Comparison of ENCODE assay signal across 19 cellular contexts in genomic region chr22:42691440-42691839, GRCh38. TPM values are rescaled to one million over a fixed set of nuclear protein-coding genes. Genes with fewer than 3 reads are reported as not detected.
DNase-seq lines count a peak whose midpoint lies in the region; TF ChIP-seq lines count a peak whose summit lies in the region.
"Had no signal": no experiment of that assay in that cellular context is flagged by ENCODE, and none has a peak within 500 bp of the region (broad histone marks: within the 10 kb centered on the region; RNA-seq: fewer than 3 reads in every experiment).

No MANE protein-coding gene starts in this region.

- no peak overlapping the region for H3K27ac Mint-ChIP-seq in MCF 10A (ENCODE audit: low read depth, unreplicated experiment)
- H3K27ac Mint-ChIP-seq in activated CD4-positive, alpha-beta memory T cell treated with anti-CD3 and anti-CD28 coated beads, Interleukin-2, amount 10 ng/mL, durations not matched to agents 7 days and 5 days = no peak overlapping the region
- H3K27ac Mint-ChIP-seq: activated naive CD4-positive, alpha-beta T cell treated with anti-CD3 and anti-CD28 coated beads for 36 hours; activated T-cell treated with anti-CD3 and anti-CD28 coated beads, Interleukin-2, amount 50 U/mL, for 24 hours had no signal

- H3K4me3 ChIP-seq in NT2/D1 (ENCODE audit: insufficient read length, low read depth) = no peak overlapping the region
- H3K4me3 ChIP-seq in fibroblast of mammary gland (ENCODE audit: control insufficient read depth, low read depth, low read length) = no peak overlapping the region
- no peak overlapping the region for H3K4me3 ChIP-seq in prostate gland
- no peak overlapping the region for H3K4me3 ChIP-seq in tibial artery
- H3K4me3 ChIP-seq: lower lobe of right lung had no signal

- DNase-seq in NT2/D1 (ENCODE audit: low read depth, low spot score) (no peak), fibroblast of mammary gland (ENCODE audit: low read depth) (peak; percentile 12), prostate gland (ENCODE audit: low spot score) (no peak), tibial artery (peak in 1 of 2 donors; percentile 64), MCF 10A (ENCODE audit: unreplicated experiment) (no peak), NCI-H2029 (lab: John Stamatoyannopoulos, UW) (no peak), NCI-H345 treated with DMSO at 0.1 percent for 48 hours (lab: John Stamatoyannopoulos, UW; ENCODE audit: unreplicated experiment) (no peak)
- no peak for DNase-seq in activated CD4-positive, alpha-beta memory T cell treated with anti-CD3 and anti-CD28 coated beads, Interleukin-2, amount 10 ng/mL, durations not matched to agents 7 days and 5 days
- DNase-seq: activated CD8-positive, alpha-beta memory T cell treated with anti-CD3 and anti-CD28 coated beads for 24 hours; activated naive CD4-positive, alpha-beta T cell treated with anti-CD3 and anti-CD28 coated beads for 36 hours; activated T-cell treated with anti-CD3 and anti-CD28 coated beads, Interleukin-2, amount 50 U/mL, for 24 hours; AML-193; dermis blood vessel endothelial cell; lower lobe of right lung; MM.1S; NCI-H1436; NCI-H526 treated with DMSO at 0.1 percent for 48 hours; SHP77 had no signal

- H3K36me3 Mint-ChIP-seq in MCF 10A (ENCODE audit: insufficient read depth, unreplicated experiment) = peaks cover 31% of the 10 kb centered on the region
- H3K36me3 Mint-ChIP-seq in activated CD4-positive, alpha-beta memory T cell treated with anti-CD3 and anti-CD28 coated beads, Interleukin-2, amount 10 ng/mL, durations not matched to agents 7 days and 5 days (ENCODE audit: low read depth) = no peaks in the 10 kb centered on the region

- H3K27me3 ChIP-seq in NT2/D1 (ENCODE audit: insufficient read depth, insufficient read length) (no peaks in the 10 kb centered on the region), prostate gland (replicated peaks; ENCODE audit: insufficient read depth) (no peaks in the 10 kb centered on the region), tibial artery (no peaks in the 10 kb centered on the region)

- H3K36me3 ChIP-seq in NT2/D1 (ENCODE audit: insufficient read depth, insufficient read length, low read length) = peaks cover 10% of the 10 kb centered on the region
- H3K36me3 ChIP-seq in prostate gland = no peaks in the 10 kb centered on the region
- H3K36me3 ChIP-seq in tibial artery = peaks cover 23 to 45% (median 28%) of the 10 kb centered on the region in 3 donors

- peak overlapping the region; percentile 3 for H3K9ac ChIP-seq in NT2/D1 (ENCODE audit: insufficient read length, low read depth)

- H3K9me3 Mint-ChIP-seq in MCF 10A (ENCODE audit: unreplicated experiment) = no peaks in the 10 kb centered on the region
- H3K9me3 Mint-ChIP-seq in activated CD4-positive, alpha-beta memory T cell treated with anti-CD3 and anti-CD28 coated beads, Interleukin-2, amount 10 ng/mL, durations not matched to agents 7 days and 5 days = no peaks in the 10 kb centered on the region
- H3K9me3 Mint-ChIP-seq: activated naive CD4-positive, alpha-beta T cell treated with anti-CD3 and anti-CD28 coated beads for 36 hours; activated T-cell treated with anti-CD3 and anti-CD28 coated beads, Interleukin-2, amount 50 U/mL, for 24 hours had no signal

- BruUV-seq in MCF 10A (replicated peaks; lab: Mats Ljungman, UMichigan) = no TSS peak

- H3K4me1 ChIP-seq in NT2/D1 (ENCODE audit: insufficient read depth, insufficient read length) (peaks cover 6% of the 10 kb centered on the region), prostate gland (replicated peaks) (peaks cover 11% of the 10 kb centered on the region), tibial artery (peaks cover 2 to 75% (median 48%) of the 10 kb centered on the region in 4 donors)

- CTCF ChIA-PET in MCF 10A (lab: Yijun Ruan, JAX) = interaction anchor here (0.6 kb wide), 2 partner anchors 13 to 205 kb away, joined by 3 to 4 read pairs; no protein-coding TSS in a partner anchor
- CTCF ChIA-PET in activated CD4-positive, alpha-beta memory T cell treated with anti-CD3 and anti-CD28 coated beads, Interleukin-2, amount 10 ng/mL, durations not matched to agents 7 days and 5 days (lab: Charles Lee) = no interaction called here

- no peak overlapping the region for H3K4me3 Mint-ChIP-seq in MCF 10A (ENCODE audit: unreplicated experiment)
- H3K4me3 Mint-ChIP-seq in activated CD4-positive, alpha-beta memory T cell treated with anti-CD3 and anti-CD28 coated beads, Interleukin-2, amount 10 ng/mL, durations not matched to agents 7 days and 5 days = no peak overlapping the region
- H3K4me3 Mint-ChIP-seq: activated naive CD4-positive, alpha-beta T cell treated with anti-CD3 and anti-CD28 coated beads for 36 hours; activated T-cell treated with anti-CD3 and anti-CD28 coated beads, Interleukin-2, amount 50 U/mL, for 24 hours had no signal

- TF ChIP-seq POLR2A in prostate gland (IDR thresholded peaks at IDR 0.05) = no peak

- peaks cover 22% of the 10 kb centered on the region for H3K4me1 Mint-ChIP-seq in MCF 10A (ENCODE audit: insufficient read depth, unreplicated experiment)
- no peaks in the 10 kb centered on the region for H3K4me1 Mint-ChIP-seq in activated CD4-positive, alpha-beta memory T cell treated with anti-CD3 and anti-CD28 coated beads, Interleukin-2, amount 10 ng/mL, durations not matched to agents 7 days and 5 days

- 59% methylated on average over 9 of the region's 10 CpGs for WGBS in prostate gland

- H3K27me3 Mint-ChIP-seq in MCF 10A (ENCODE audit: insufficient read depth, unreplicated experiment) = no peaks in the 10 kb centered on the region
- no peaks in the 10 kb centered on the region for H3K27me3 Mint-ChIP-seq in activated CD4-positive, alpha-beta memory T cell treated with anti-CD3 and anti-CD28 coated beads, Interleukin-2, amount 10 ng/mL, durations not matched to agents 7 days and 5 days
- H3K27me3 Mint-ChIP-seq: activated T-cell treated with anti-CD3 and anti-CD28 coated beads, Interleukin-2, amount 50 U/mL, for 24 hours had no signal

- no peak for TF ChIP-seq CTCF in fibroblast of mammary gland (conservative IDR thresholded peaks at IDR 0.05; ENCODE audit: control insufficient read depth, insufficient read depth, low read depth, low read length)
- TF ChIP-seq CTCF in prostate gland (IDR thresholded peaks at IDR 0.05) = no peak
- TF ChIP-seq CTCF in tibial artery (IDR thresholded peaks at IDR 0.05) = no peak
- TF ChIP-seq CTCF in MCF 10A (IDR thresholded peaks at IDR 0.05; ENCODE audit: unreplicated experiment) = no peak

- H3K27ac ChIP-seq in prostate gland = peak overlapping the region; percentile 48 to 56
- peak overlapping the region; percentile 65 to 93 for H3K27ac ChIP-seq in tibial artery
- H3K27ac ChIP-seq: lower lobe of right lung had no signal

- intact Hi-C loops in prostate gland (cut with DNase I) (no loop called here), tibial artery (cut with DNase I; ENCODE audit: low total_unique reads) (no loop called here), MCF 10A (cut with micrococcal nuclease) (no loop called here)

- POLR2A ChIA-PET in MCF 10A (lab: Yijun Ruan, JAX) = interaction anchor here (0.7 kb wide), 1 partner anchor 9 kb away, joined by 3 read pairs; no protein-coding TSS in a partner anchor
- POLR2A ChIA-PET in activated CD4-positive, alpha-beta memory T cell treated with anti-CD3 and anti-CD28 coated beads, Interleukin-2, amount 10 ng/mL, durations not matched to agents 7 days and 5 days (lab: Charles Lee) = no interaction called here

- no peaks in the 10 kb centered on the region for H3K9me3 ChIP-seq in NT2/D1 (ENCODE audit: insufficient read depth, low read length)
- no peaks in the 10 kb centered on the region for H3K9me3 ChIP-seq in prostate gland
- H3K9me3 ChIP-seq in tibial artery = no peaks in the 10 kb centered on the region
- H3K9me3 ChIP-seq: lower lobe of right lung had no signal

RNA-seq across cellular contexts. Expression of gene A4GALT, which starts 29.2 kb away (rescaled TPM):
- total RNA-seq in prostate gland = 10 to 100 TPM; 34.7 to 40.0 TPM
- 8.7 and 12.3 TPM in 2 replicates for total RNA-seq in MCF 10A (2022)
- under 1 TPM; 0.58 to 0.63 TPM for total RNA-seq in activated CD4-positive, alpha-beta memory T cell treated with anti-CD3 and anti-CD28 coated beads, Interleukin-2, amount 10 ng/mL, durations not matched to agents 7 days and 5 days
- total RNA-seq: activated naive CD4-positive, alpha-beta T cell treated with anti-CD3 and anti-CD28 coated beads for 36 hours had no signal

RNA-seq across cellular contexts. Expression of gene CYB5R3, which starts 42.2 kb away (rescaled TPM):
- total RNA-seq in prostate gland = 100 to 1,000 TPM; 125 to 455 TPM
- 104 and 114 TPM in 2 replicates for total RNA-seq in MCF 10A (2022)
- 10 to 100 TPM; 68.4 to 74.3 TPM for total RNA-seq in activated CD4-positive, alpha-beta memory T cell treated with anti-CD3 and anti-CD28 coated beads, Interleukin-2, amount 10 ng/mL, durations not matched to agents 7 days and 5 days

RNA-seq across cellular contexts. Expression of gene ATP5MGL, which starts 51.0 kb away (rescaled TPM):
- total RNA-seq in prostate gland (not detected), MCF 10A (2022) (0.83 and 1.1 TPM in 2 replicates)
- total RNA-seq in activated CD4-positive, alpha-beta memory T cell treated with anti-CD3 and anti-CD28 coated beads, Interleukin-2, amount 10 ng/mL, durations not matched to agents 7 days and 5 days = 1 to 10 TPM; 1.2 to 1.3 TPM
- total RNA-seq: dermis blood vessel endothelial cell, myocyte had no signal
